Comparison of ENCODE assay signal across 9 cellular contexts in genomic region chr4:68365068-68365467, GRCh38.
"Had no signal": no experiment of that assay in that cellular context is flagged by ENCODE, and none has a peak within 500 bp of the region (broad histone marks: within the 10 kb centered on the region; RNA-seq: fewer than 3 reads in every experiment).

No MANE protein-coding gene starts in this region.

- FAIRE-seq: HTR-8/SVneo had no signal

- H3K27ac ChIP-seq: GM23248, KMS-11 had no signal

- DNase-seq: GM23248, GOT3, H7, IMR-90, Karpas-422 had no signal

- ATAC-seq: HCT116 had no signal

- H3K9ac ChIP-seq: GM23248, KMS-11 had no signal

- H3K36me3 ChIP-seq: HAP-1 had no signal

- H3K4me1 ChIP-seq: HAP-1 had no signal

- H3K4me3 ChIP-seq: GM23248, HAP-1 had no signal

- H3K4me2 ChIP-seq: KMS-11 had no signal
